ENCODE assay signal across 1 cellular context in genomic region chr1:3899776-3900149, GRCh38.
TF ChIP-seq lines count a peak whose summit lies in the region.

No MANE protein-coding gene starts in this region.

TF ChIP-seq in K562, 482 proteins besides CTCF, POLR2A, EP300 and RAD21 (continued from another document and continues in another):
- TF ChIP-seq, protein P1, sequence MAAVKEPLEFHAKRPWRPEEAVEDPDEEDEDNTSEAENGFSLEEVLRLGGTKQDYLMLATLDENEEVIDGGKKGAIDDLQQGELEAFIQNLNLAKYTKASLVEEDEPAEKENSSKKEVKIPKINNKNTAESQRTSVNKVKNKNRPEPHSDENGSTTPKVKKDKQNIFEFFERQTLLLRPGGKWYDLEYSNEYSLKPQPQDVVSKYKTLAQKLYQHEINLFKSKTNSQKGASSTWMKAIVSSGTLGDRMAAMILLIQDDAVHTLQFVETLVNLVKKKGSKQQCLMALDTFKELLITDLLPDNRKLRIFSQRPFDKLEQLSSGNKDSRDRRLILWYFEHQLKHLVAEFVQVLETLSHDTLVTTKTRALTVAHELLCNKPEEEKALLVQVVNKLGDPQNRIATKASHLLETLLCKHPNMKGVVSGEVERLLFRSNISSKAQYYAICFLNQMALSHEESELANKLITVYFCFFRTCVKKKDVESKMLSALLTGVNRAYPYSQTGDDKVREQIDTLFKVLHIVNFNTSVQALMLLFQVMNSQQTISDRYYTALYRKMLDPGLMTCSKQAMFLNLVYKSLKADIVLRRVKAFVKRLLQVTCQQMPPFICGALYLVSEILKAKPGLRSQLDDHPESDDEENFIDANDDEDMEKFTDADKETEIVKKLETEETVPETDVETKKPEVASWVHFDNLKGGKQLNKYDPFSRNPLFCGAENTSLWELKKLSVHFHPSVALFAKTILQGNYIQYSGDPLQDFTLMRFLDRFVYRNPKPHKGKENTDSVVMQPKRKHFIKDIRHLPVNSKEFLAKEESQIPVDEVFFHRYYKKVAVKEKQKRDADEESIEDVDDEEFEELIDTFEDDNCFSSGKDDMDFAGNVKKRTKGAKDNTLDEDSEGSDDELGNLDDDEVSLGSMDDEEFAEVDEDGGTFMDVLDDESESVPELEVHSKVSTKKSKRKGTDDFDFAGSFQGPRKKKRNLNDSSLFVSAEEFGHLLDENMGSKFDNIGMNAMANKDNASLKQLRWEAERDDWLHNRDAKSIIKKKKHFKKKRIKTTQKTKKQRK (IDR thresholded peaks at IDR 0.05; ENCODE audit: borderline replicate concordance, low read depth, low read length), result no peak
- TF ChIP-seq SP1 (CRISPR knock-in tag; IDR thresholded peaks at IDR 0.05) (no peak), MAZ (CRISPR knock-in tag; conservative IDR thresholded peaks at IDR 0.05 in 1 of 2, IDR thresholded peaks at IDR 0.05 in 1 of 2) (peak; percentile 49 to 64), MCM5 (IDR thresholded peaks at IDR 0.05; ENCODE audit: low read depth) (no peak), RBM34 (IDR thresholded peaks at IDR 0.05; ENCODE audit: borderline replicate concordance, insufficient read depth, low read length) (no peak), TGIF2 (CRISPR knock-in tag; IDR thresholded peaks at IDR 0.05) (no peak), ARID2 (IDR thresholded peaks at IDR 0.05) (no peak), HMGN3 (IDR thresholded peaks at IDR 0.05; ENCODE audit: borderline replicate concordance, extremely low read depth, insufficient read length, low read depth, low read length) (peak; percentile 83), ZBTB26 (CRISPR knock-in tag; IDR thresholded peaks at IDR 0.05) (no peak), TAL1 (IDR thresholded peaks at IDR 0.05) (no peak), RFX7 (CRISPR knock-in tag; IDR thresholded peaks at IDR 0.05) (no peak), GTF2F1 (IDR thresholded peaks at IDR 0.05; ENCODE audit: low read depth, low read length) (no peak), ZNF507 (tag; conservative IDR thresholded peaks at IDR 0.05) (no peak), CSDE1 (IDR thresholded peaks at IDR 0.05) (no peak), SRF (CRISPR knock-in tag; IDR thresholded peaks at IDR 0.05) (no peak), HEY1 (CRISPR knock-in tag; IDR thresholded peaks at IDR 0.05; ENCODE audit: borderline replicate concordance) (no peak), ZNF77 (CRISPR knock-in tag; IDR thresholded peaks at IDR 0.05) (no peak), PHF8 (IDR thresholded peaks at IDR 0.05; ENCODE audit: borderline replicate concordance, low read length) (no peak; the same call in none of the 2 replicates), PHB (CRISPR knock-in tag; IDR thresholded peaks at IDR 0.05) (no peak), ZBTB7A (IDR thresholded peaks at IDR 0.05; ENCODE audit: borderline replicate concordance, control insufficient read depth, low read depth, low read length) (no peak; the same call in 1 of the 2 replicates), ZNF232 (CRISPR knock-in tag; IDR thresholded peaks at IDR 0.05) (peak; percentile 82), ZNF143 (CRISPR knock-in tag; IDR thresholded peaks at IDR 0.05) (no peak), CHCHD3 (CRISPR knock-in tag; IDR thresholded peaks at IDR 0.05) (no peak), ILF3 (IDR thresholded peaks at IDR 0.05; ENCODE audit: borderline replicate concordance) (no peak), DPF2 (IDR thresholded peaks at IDR 0.05) (peak; percentile 18; the same call in 1 of the 2 replicates), ZNF696 (CRISPR knock-in tag; conservative IDR thresholded peaks at IDR 0.05) (no peak), PURB (CRISPR knock-in tag; IDR thresholded peaks at IDR 0.05; ENCODE audit: low read depth) (no peak), TFE3 (CRISPR knock-in tag; IDR thresholded peaks at IDR 0.05) (no peak), TCF3 (CRISPR knock-in tag; IDR thresholded peaks at IDR 0.05) (0 out of 2 replicates have a peak, but pooled peaks have one; percentile 24), MTA2 (IDR thresholded peaks at IDR 0.05; ENCODE audit: low read depth) (no peak), MTA3 (IDR thresholded peaks at IDR 0.05; ENCODE audit: borderline replicate concordance) (peak; percentile 54; the same call in 1 of the 2 replicates), YY1 (IDR thresholded peaks at IDR 0.05; ENCODE audit: borderline replicate concordance in 1 of 3, control insufficient read depth in 1 of 3, extremely low read depth in 1 of 3, insufficient read depth in 3 of 3, insufficient read length in 1 of 3, insufficient replicate concordance in 2 of 3, low read depth in 1 of 3, low read length in 2 of 3) (no peak), POLR2H (tag; IDR thresholded peaks at IDR 0.05; ENCODE audit: low read depth) (no peak), SNIP1 (IDR thresholded peaks at IDR 0.05; ENCODE audit: low read depth) (no peak), MCM7 (IDR thresholded peaks at IDR 0.05) (no peak), POLR2G (IDR thresholded peaks at IDR 0.05; ENCODE audit: low read depth, low read length) (no peak), TEAD1 (CRISPR knock-in tag; IDR thresholded peaks at IDR 0.05) (no peak), ZNF324 (CRISPR knock-in tag; IDR thresholded peaks at IDR 0.05) (no peak), NFXL1 (CRISPR knock-in tag; IDR thresholded peaks at IDR 0.05) (no peak), KHSRP (IDR thresholded peaks at IDR 0.05) (no peak), NFE2 (IDR thresholded peaks at IDR 0.05; ENCODE audit: low read depth) (no peak), ARID4B (CRISPR knock-in tag; IDR thresholded peaks at IDR 0.05) (peak; percentile 65; the same call in 1 of the 2 replicates), ZNF311 (CRISPR knock-in tag; IDR thresholded peaks at IDR 0.05) (no peak), HOXB6 (CRISPR knock-in tag; IDR thresholded peaks at IDR 0.05; ENCODE audit: borderline replicate concordance) (no peak), MYNN (IDR thresholded peaks at IDR 0.05) (no peak), MYNN (CRISPR knock-in tag; IDR thresholded peaks at IDR 0.05) (no peak), TBP (optimal IDR thresholded peaks at IDR 0.05; ENCODE audit: low read depth, low read length) (no peak), SAP30 (IDR thresholded peaks at IDR 0.05; ENCODE audit: borderline replicate concordance, insufficient read depth, low read depth, low read length, poor library complexity, severe bottlenecking) (peak; percentile 84), FUS (optimal IDR thresholded peaks at IDR 0.05; ENCODE audit: low read depth, low read length) (no peak), NR4A1 (CRISPR knock-in tag; IDR thresholded peaks at IDR 0.05) (no peak), NR4A1 (tag; IDR thresholded peaks at IDR 0.05) (peak; percentile 44; the same call in 1 of the 2 replicates), ZBTB5 (IDR thresholded peaks at IDR 0.05) (no peak), ETV6 (IDR thresholded peaks at IDR 0.05; ENCODE audit: borderline replicate concordance in 1 of 2, low read depth in 2 of 2, low read length in 1 of 2) (no peak), ETV6 (CRISPR knock-in tag; IDR thresholded peaks at IDR 0.05; ENCODE audit: borderline replicate concordance) (peak; percentile 53; the same call in 1 of the 2 replicates), ZNF134 (CRISPR knock-in tag; conservative IDR thresholded peaks at IDR 0.05) (no peak), NCOA4 (IDR thresholded peaks at IDR 0.05; ENCODE audit: partially characterized antibody) (no peak), ZNF431 (CRISPR knock-in tag; IDR thresholded peaks at IDR 0.05) (no peak; the same call in 1 of the 2 replicates), EHMT2 (IDR thresholded peaks at IDR 0.05) (no peak), ETV1 (tag; conservative IDR thresholded peaks at IDR 0.05; ENCODE audit: low read depth) (no peak), ZNF57 (CRISPR knock-in tag; IDR thresholded peaks at IDR 0.05) (no peak)
- TF ChIP-seq, protein P2, sequence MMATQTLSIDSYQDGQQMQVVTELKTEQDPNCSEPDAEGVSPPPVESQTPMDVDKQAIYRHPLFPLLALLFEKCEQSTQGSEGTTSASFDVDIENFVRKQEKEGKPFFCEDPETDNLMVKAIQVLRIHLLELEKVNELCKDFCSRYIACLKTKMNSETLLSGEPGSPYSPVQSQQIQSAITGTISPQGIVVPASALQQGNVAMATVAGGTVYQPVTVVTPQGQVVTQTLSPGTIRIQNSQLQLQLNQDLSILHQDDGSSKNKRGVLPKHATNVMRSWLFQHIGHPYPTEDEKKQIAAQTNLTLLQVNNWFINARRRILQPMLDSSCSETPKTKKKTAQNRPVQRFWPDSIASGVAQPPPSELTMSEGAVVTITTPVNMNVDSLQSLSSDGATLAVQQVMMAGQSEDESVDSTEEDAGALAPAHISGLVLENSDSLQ (IDR thresholded peaks at IDR 0.05), result no peak
- TF ChIP-seq, protein P3, sequence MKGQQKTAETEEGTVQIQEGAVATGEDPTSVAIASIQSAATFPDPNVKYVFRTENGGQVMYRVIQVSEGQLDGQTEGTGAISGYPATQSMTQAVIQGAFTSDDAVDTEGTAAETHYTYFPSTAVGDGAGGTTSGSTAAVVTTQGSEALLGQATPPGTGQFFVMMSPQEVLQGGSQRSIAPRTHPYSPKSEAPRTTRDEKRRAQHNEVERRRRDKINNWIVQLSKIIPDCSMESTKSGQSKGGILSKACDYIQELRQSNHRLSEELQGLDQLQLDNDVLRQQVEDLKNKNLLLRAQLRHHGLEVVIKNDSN (CRISPR knock-in tag; IDR thresholded peaks at IDR 0.05), result no peak
- TF ChIP-seq, protein P4, sequence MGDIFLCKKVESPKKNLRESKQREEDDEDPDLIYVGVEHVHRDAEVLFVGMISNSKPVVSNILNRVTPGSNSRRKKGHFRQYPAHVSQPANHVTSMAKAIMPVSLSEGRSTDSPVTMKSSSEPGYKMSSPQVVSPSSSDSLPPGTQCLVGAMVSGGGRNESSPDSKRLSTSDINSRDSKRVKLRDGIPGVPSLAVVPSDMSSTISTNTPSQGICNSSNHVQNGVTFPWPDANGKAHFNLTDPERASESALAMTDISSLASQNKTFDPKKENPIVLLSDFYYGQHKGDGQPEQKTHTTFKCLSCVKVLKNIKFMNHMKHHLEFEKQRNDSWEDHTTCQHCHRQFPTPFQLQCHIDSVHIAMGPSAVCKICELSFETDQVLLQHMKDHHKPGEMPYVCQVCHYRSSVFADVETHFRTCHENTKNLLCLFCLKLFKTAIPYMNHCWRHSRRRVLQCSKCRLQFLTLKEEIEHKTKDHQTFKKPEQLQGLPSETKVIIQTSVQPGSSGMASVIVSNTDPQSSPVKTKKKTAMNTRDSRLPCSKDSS (IDR thresholded peaks at IDR 0.05; ENCODE audit: low read depth, partially characterized antibody), result no peak
